Comparison of ENCODE assay signal across 1 cellular context in genomic region chr5:138773215-138773614, GRCh38.
TF ChIP-seq lines count a peak whose summit lies in the region.

No MANE protein-coding gene starts in this region.

TF ChIP-seq in GM23338, 12 proteins besides CTCF, POLR2A, EP300 and RAD21 (continued from another document):
- TF ChIP-seq REST (IDR thresholded peaks at IDR 0.05; ENCODE audit: unreplicated experiment) (no peak), STAT1 (IDR thresholded peaks at IDR 0.05; ENCODE audit: unreplicated experiment) (no peak), ZNF462 (CRISPR knock-in tag; IDR thresholded peaks at IDR 0.05) (no peak), ZNF114 (CRISPR knock-in tag; IDR thresholded peaks at IDR 0.05) (no peak), JUNB (IDR thresholded peaks at IDR 0.05; ENCODE audit: unreplicated experiment) (no peak), EZH2 (IDR thresholded peaks at IDR 0.05; ENCODE audit: low read depth, unreplicated experiment) (no peak)
